Comparison of ENCODE assay signal across 25 cellular contexts in genomic region chr5:143152445-143152844, GRCh38.
"Had no signal": no experiment of that assay in that cellular context is flagged by ENCODE, and none has a peak within 500 bp of the region (broad histone marks: within the 10 kb centered on the region; RNA-seq: fewer than 3 reads in every experiment).

No MANE protein-coding gene starts in this region.

- H3K27me3 ChIP-seq: right lobe of liver, thyroid gland had no signal

- H3K27ac ChIP-seq: epithelial cell of prostate, right lobe of liver had no signal

- ATAC-seq: activated T-cell treated with anti-CD3 and anti-CD28 coated beads, Interleukin-2, amount 50 U/mL, for 4 hours; activated T-helper 17 cell treated with anti-CD3 and anti-CD28 coated beads, Interleukin-2, amount 50 U/mL, for 72 hours; stimulated activated effector memory CD8-positive, alpha-beta T cell treated with anti-CD3 and anti-CD28 coated beads, Interleukin-12 subunit alpha, Interleukin-12 subunit beta, amount 100 ng/mL, for 72 hours had no signal

- H3K4me3 ChIP-seq: right lobe of liver, thyroid gland had no signal

- H3K9me3 ChIP-seq: right lobe of liver, thyroid gland had no signal

- H3K4me1 ChIP-seq: right lobe of liver had no signal

- H3K36me3 ChIP-seq: right lobe of liver, thyroid gland had no signal

- DNase-seq: activated CD4-positive, alpha-beta memory T cell treated with anti-CD3 and anti-CD28 coated beads, Interleukin-2, amount 10 ng/mL, durations not matched to agents 7 days and 5 days; activated CD4-positive, alpha-beta T cell treated with anti-CD3 and anti-CD28 coated beads, Interleukin-2, amount 10 ng/mL, durations not matched to agents 7 days and 5 days; activated CD4-positive, CD25-positive, alpha-beta regulatory T cell treated with anti-CD3 and anti-CD28 coated beads, Interleukin-2, amount 50 U/mL, for 72 hours; activated gamma-delta T cell treated with Interleukin-2 at 50 U/mL for 16 hours; activated naive CD4-positive, alpha-beta T cell treated with anti-CD3 and anti-CD28 coated beads, Interleukin-2, amount 50 U/mL, for 16 hours; activated T-cell treated with anti-CD3 and anti-CD28 coated beads, Interleukin-2, amount 50 U/mL, for 4 hours; amniotic stem cell; effector CD8-positive, alpha-beta T cell; head of caudate nucleus; hypothalamus; immature natural killer cell; kidney; naive B cell; nephron progenitor cell; nucleus accumbens; posterior cingulate gyrus; right lobe of liver; stimulated activated CD4-positive, alpha-beta T cell treated with anti-CD3 and anti-CD28 coated beads, Interleukin-12 subunit alpha, Interleukin-12 subunit beta, amount 100 ng/mL, for 4 hours; stimulated activated CD4-positive, alpha-beta T cell treated with anti-CD3 and anti-CD28 coated beads, Interleukin-4, amount 100 ng/mL, for 24 hours; substantia nigra; T-helper 2 cell; thyroid gland had no signal
